In the genomic region with DNA sequence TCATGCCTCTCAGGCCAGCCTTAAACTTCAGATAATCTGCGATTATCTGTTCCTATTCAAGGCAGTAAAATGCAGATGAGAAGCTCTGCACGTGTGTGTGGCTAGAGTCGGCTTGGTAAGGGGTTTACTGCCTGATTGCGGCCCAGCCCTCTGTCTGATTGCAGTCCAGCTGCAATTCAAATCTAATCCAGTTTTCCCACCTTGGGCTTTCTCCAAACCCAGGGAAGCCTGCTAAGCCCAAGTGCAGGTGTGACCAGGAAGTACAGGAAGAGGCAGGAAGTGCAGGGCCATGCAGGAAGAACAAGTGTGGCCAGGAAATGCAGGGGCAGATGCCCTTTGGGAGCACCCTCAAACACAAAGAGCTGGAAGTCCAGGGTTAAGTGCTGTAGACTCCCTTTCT, we compare ENCODE assay signal across 1 cellular context.
TF ChIP-seq lines count a peak whose summit lies in the region.

No MANE protein-coding gene starts in this region.

TF ChIP-seq in HepG2, 621 proteins besides CTCF, POLR2A, EP300 and RAD21 (continued from another document):
- no peak for TF ChIP-seq DZIP1 (CRISPR knock-in tag; IDR thresholded peaks at IDR 0.05)
TF ChIP-seq in HepG2: peak in this region for 1.
